In the genomic region with DNA sequence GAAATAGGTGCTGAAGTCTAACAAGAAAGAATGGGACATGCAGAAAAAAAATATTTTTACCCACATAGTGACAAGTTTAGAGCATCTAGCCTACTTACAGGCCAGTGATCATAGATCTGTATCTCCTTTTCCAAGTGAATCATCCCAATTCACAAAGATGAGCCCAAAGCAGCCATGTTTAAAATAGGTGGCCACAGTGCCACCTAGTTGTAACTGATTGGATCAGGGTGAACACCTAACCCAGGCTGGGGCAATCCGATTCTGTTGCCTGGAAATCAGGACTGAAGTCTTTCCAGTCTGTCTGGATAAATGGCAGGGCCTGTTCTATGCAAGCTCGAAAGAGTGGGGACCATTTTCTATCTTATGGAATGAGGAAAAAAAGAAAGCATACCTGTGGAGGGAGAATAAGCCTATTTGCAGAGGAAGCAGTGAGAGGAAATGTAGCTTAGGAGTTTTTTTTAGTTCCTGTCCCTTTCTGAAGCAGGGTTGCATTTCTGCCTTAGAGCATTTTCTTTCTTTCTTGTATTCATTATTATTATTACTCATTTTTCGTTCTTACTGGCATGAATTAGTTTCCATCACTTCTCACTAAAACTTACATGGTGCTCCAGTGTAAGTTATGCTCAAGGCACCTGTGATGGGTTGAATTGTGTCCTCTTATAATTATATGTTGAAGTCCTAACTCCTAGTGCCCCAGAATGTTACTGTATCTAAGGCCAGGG, we compare ENCODE assay signal across 16 cellular contexts.
A peak's percentile ranks its signal among the peaks of the same experiment; 100 is the strongest.
DNase-seq lines count a peak whose midpoint lies in the region; ATAC-seq and TF ChIP-seq lines count a peak whose summit lies in the region.
"Had no signal": no experiment of that assay in that cellular context is flagged by ENCODE, and none has a peak within 500 bp of the region (broad histone marks: within the 10 kb centered on the region; RNA-seq: fewer than 3 reads in every experiment).

No MANE protein-coding gene starts in this region.

- H2AFZ ChIP-seq in GM23248 (no peak overlapping the region), OCI-LY1 (ENCODE audit: low read length) (no peak overlapping the region)

- no peaks in the 10 kb centered on the region for H3K79me2 ChIP-seq in GM23248 (ENCODE audit: insufficient read depth)
- no peaks in the 10 kb centered on the region for H3K79me2 ChIP-seq in OCI-LY1 (ENCODE audit: insufficient read depth, low read length)

- no peak for TF ChIP-seq EP300 in suprapubic skin (IDR thresholded peaks at IDR 0.05)

- ATAC-seq in foreskin keratinocyte, result peak; percentile 50
- ATAC-seq: activated T-cell treated with anti-CD3 and anti-CD28 coated beads, Interleukin-2, amount 50 U/mL, for 72 hours; heart left ventricle; left ventricle myocardium superior had no signal

- H3K27ac ChIP-seq in GM23248 (no peak overlapping the region), OCI-LY1 (ENCODE audit: low read depth, low read length, poor library complexity, severe bottlenecking) (no peak overlapping the region), foreskin keratinocyte (no peak overlapping the region), suprapubic skin (no peak overlapping the region)
- H3K27ac ChIP-seq: heart left ventricle had no signal

- no peaks in the 10 kb centered on the region for H3F3A ChIP-seq in GM23248 (ENCODE audit: insufficient read depth)
- H3F3A ChIP-seq in OCI-LY1 (ENCODE audit: insufficient read depth, low read length), result no peaks in the 10 kb centered on the region

- H3K9ac ChIP-seq in GM23248 (no peak overlapping the region), OCI-LY1 (ENCODE audit: low read length) (no peak overlapping the region)

- peaks cover 9% of the 10 kb centered on the region for H3K27me3 ChIP-seq in GM23248 (replicated peaks; ENCODE audit: insufficient read depth)
- no peaks in the 10 kb centered on the region; the same call in 1 of the 2 replicates for H3K27me3 ChIP-seq in OCI-LY1 (ENCODE audit: insufficient read depth, low read length)
- peaks cover 2% of the 10 kb centered on the region for H3K27me3 ChIP-seq in foreskin keratinocyte
- H3K27me3 ChIP-seq in suprapubic skin, result no peaks in the 10 kb centered on the region

- no peak for TF ChIP-seq POLR2A in suprapubic skin (IDR thresholded peaks at IDR 0.05)

- H3K4me1 ChIP-seq in GM23248 (ENCODE audit: insufficient read depth) (no peaks in the 10 kb centered on the region), OCI-LY1 (ENCODE audit: insufficient read depth, low read length, severe bottlenecking) (no peaks in the 10 kb centered on the region), foreskin keratinocyte (no peaks in the 10 kb centered on the region), suprapubic skin (no peaks in the 10 kb centered on the region)

- H3K4me2 ChIP-seq in GM23248 (ENCODE audit: unreplicated experiment) (no peak overlapping the region), OCI-LY1 (ENCODE audit: low read length) (no peak overlapping the region)

- TF ChIP-seq CTCF in OCI-LY1 (IDR thresholded peaks at IDR 0.05; ENCODE audit: low read length), result peak; percentile 49
- peak; percentile 34 for TF ChIP-seq CTCF in foreskin keratinocyte (conservative IDR thresholded peaks at IDR 0.05)
- no peak for TF ChIP-seq CTCF in suprapubic skin (IDR thresholded peaks at IDR 0.05)

- WGBS in GM23248 (ENCODE audit: low coverage in 1 of 2, low lambda C conversion rate in 2 of 2, missing lambda C conversion rate in 2 of 2), 2 experiments, result 34 to 40% methylated on average over 3 of the region's 3 CpGs
- 84% methylated on average over 3 of the region's 3 CpGs for WGBS in suprapubic skin

- H3K9me2 ChIP-seq in GM23248 (ENCODE audit: insufficient read depth) (no peaks in the 10 kb centered on the region), OCI-LY1 (ENCODE audit: low read depth, low read length) (no peaks in the 10 kb centered on the region)

- H3K9me3 ChIP-seq in GM23248 (ENCODE audit: low read depth) (no peaks in the 10 kb centered on the region), OCI-LY1 (ENCODE audit: low read length) (no peaks in the 10 kb centered on the region), suprapubic skin (no peaks in the 10 kb centered on the region)
- H3K9me3 ChIP-seq: heart left ventricle had no signal

- H3K36me3 ChIP-seq in GM23248 (ENCODE audit: low read depth), result no peaks in the 10 kb centered on the region
- no peaks in the 10 kb centered on the region for H3K36me3 ChIP-seq in OCI-LY1 (ENCODE audit: insufficient read depth, low read length)
- H3K36me3 ChIP-seq in suprapubic skin, result no peaks in the 10 kb centered on the region
- H3K36me3 ChIP-seq: heart left ventricle had no signal

- DNase-seq in DMS53 treated with DMSO at 0.1 percent for 48 hours (lab: John Stamatoyannopoulos, UW; ENCODE audit: unreplicated experiment) (peak; percentile 1), GM23248 (peak; percentile 1), foreskin keratinocyte (no peak), activated T-cell treated with anti-CD3 and anti-CD28 coated beads for 4 hours (no peak), suprapubic skin (ENCODE audit: low spot score in 2 of 2) (no peak), NCI-H1092 (lab: John Stamatoyannopoulos, UW) (no peak)
- DNase-seq in effector CD4-positive, alpha-beta T cell, result no peak
- DNase-seq: activated CD4-positive, alpha-beta T cell treated with anti-CD3 and anti-CD28 coated beads for 48 hours; activated T-cell treated with anti-CD3 and anti-CD28 coated beads, Interleukin-2, amount 50 U/mL, for 72 hours; C1 segment of cervical spinal cord; heart left ventricle; left ventricle myocardium superior; NCI-H2107; nephron progenitor cell; T-helper 1 cell had no signal

- H4K20me1 ChIP-seq in GM23248 (ENCODE audit: insufficient read depth), result no peaks in the 10 kb centered on the region
- no peaks in the 10 kb centered on the region for H4K20me1 ChIP-seq in OCI-LY1 (ENCODE audit: insufficient read depth, low read length)

- in situ Hi-C loops in GM23248 (cut with MboI), result no loop called here

- H3K4me3 ChIP-seq in GM23248 (no peak overlapping the region), OCI-LY1 (ENCODE audit: low read depth, low read length, poor library complexity, severe bottlenecking) (no peak overlapping the region), suprapubic skin (no peak overlapping the region)
- H3K4me3 ChIP-seq: heart left ventricle had no signal

Comparison
In these comparisons a context has a peak if more than half of its experiments do, and no peak if none do; other contexts are left out.
1. DNase-seq: peak in DMS53 treated with DMSO at 0.1 percent for 48 hours (single experiment) and GM23248 (single experiment); none in foreskin keratinocyte (0 of 2), effector CD4-positive, alpha-beta T cell (single experiment), activated T-cell treated with anti-CD3 and anti-CD28 coated beads for 4 hours (single experiment), suprapubic skin (0 of 2) and NCI-H1092 (single experiment).
2. CTCF ChIP-seq: peak in OCI-LY1 (single experiment) and foreskin keratinocyte (single experiment); none in suprapubic skin (0 of 2).